ENCODE assay signal across 21 cellular contexts in genomic region chr7:22819476-22819875, GRCh38. TPM values are rescaled to one million over a fixed set of nuclear protein-coding genes. Genes with fewer than 3 reads are reported as not detected.
DNase-seq lines count a peak whose midpoint lies in the region; ATAC-seq and TF ChIP-seq lines count a peak whose summit lies in the region.
"Had no signal": no experiment of that assay in that cellular context is flagged by ENCODE, and none has a peak within 500 bp of the region (broad histone marks: within the 10 kb centered on the region; RNA-seq: fewer than 3 reads in every experiment).

No MANE protein-coding gene starts in this region.

- no peak for ATAC-seq in central memory CD8-positive, alpha-beta T cell (replicated peaks; ENCODE audit: extremely low read depth, poor library complexity, severe bottlenecking)
- ATAC-seq in GM19328 (IDR thresholded peaks at IDR 0.05; ENCODE audit: unreplicated experiment) (no peak), HG03460 (IDR thresholded peaks at IDR 0.05; ENCODE audit: unreplicated experiment) (no peak)

- TF ChIP-seq CTCF in osteocyte (IDR thresholded peaks at IDR 0.05): no peak
- TF ChIP-seq CTCF in A673 (conservative IDR thresholded peaks at IDR 0.05; ENCODE audit: low read depth, low read length): no peak

- no peaks in the 10 kb centered on the region for H3K9me3 ChIP-seq in HUES6 (ENCODE audit: control insufficient read depth, insufficient read depth, low read depth, low read length)
- no peaks in the 10 kb centered on the region for H3K9me3 ChIP-seq in A673 (ENCODE audit: low read depth, low read length, poor library complexity, severe bottlenecking)

- no TSS peak for BruUV-seq in A673 (replicated peaks; lab: Mats Ljungman, UMichigan)

- H3K4me1 ChIP-seq in HUES6 (ENCODE audit: control insufficient read depth, insufficient read depth, low read length) (peaks cover 19% of the 10 kb centered on the region), A673 (ENCODE audit: insufficient read depth, low read length, poor library complexity, severe bottlenecking) (peaks cover 9% of the 10 kb centered on the region)

- H3K36me3 ChIP-seq in HUES6 (ENCODE audit: control insufficient read depth, insufficient read depth, low read length) (peaks cover 43% of the 10 kb centered on the region), A673 (ENCODE audit: insufficient read depth, low read length, poor library complexity, severe bottlenecking) (peaks cover 24% of the 10 kb centered on the region)

- H3K27ac Mint-ChIP-seq in activated CD4-positive, alpha-beta memory T cell treated with anti-CD3 and anti-CD28 coated beads for 36 hours: peak overlapping the region; percentile 23
- H3K27ac Mint-ChIP-seq in activated CD4-positive, alpha-beta memory T cell treated with anti-CD3 and anti-CD28 coated beads, Interleukin-2, amount 10 ng/mL, durations not matched to agents 7 days and 5 days: no peak overlapping the region
- H3K27ac Mint-ChIP-seq in central memory CD8-positive, alpha-beta T cell (ENCODE audit: low read depth): no peak overlapping the region
- H3K27ac Mint-ChIP-seq in osteocyte (ENCODE audit: unreplicated experiment): peak overlapping the region; percentile 31

- peaks cover 12% of the 10 kb centered on the region for H3K36me3 Mint-ChIP-seq in activated CD4-positive, alpha-beta memory T cell treated with anti-CD3 and anti-CD28 coated beads for 36 hours
- peaks cover 34% of the 10 kb centered on the region for H3K36me3 Mint-ChIP-seq in activated CD4-positive, alpha-beta memory T cell treated with anti-CD3 and anti-CD28 coated beads, Interleukin-2, amount 10 ng/mL, durations not matched to agents 7 days and 5 days (ENCODE audit: low read depth)
- peaks cover 42% of the 10 kb centered on the region for H3K36me3 Mint-ChIP-seq in central memory CD8-positive, alpha-beta T cell (ENCODE audit: insufficient read depth)
- H3K36me3 Mint-ChIP-seq in osteocyte (ENCODE audit: unreplicated experiment): peaks cover 21% of the 10 kb centered on the region
- H3K36me3 Mint-ChIP-seq: naive B cell had no signal

- H3K4me3 ChIP-seq in HUES6 (ENCODE audit: low read depth, low read length): peak overlapping the region; percentile 91
- no peak overlapping the region for H3K4me3 ChIP-seq in A673 (ENCODE audit: low read depth, low read length, poor library complexity, severe bottlenecking)

- POLR2A ChIA-PET in activated CD4-positive, alpha-beta memory T cell treated with anti-CD3 and anti-CD28 coated beads for 36 hours (lab: Charles Lee): no interaction called here
- POLR2A ChIA-PET in activated CD4-positive, alpha-beta memory T cell treated with anti-CD3 and anti-CD28 coated beads, Interleukin-2, amount 10 ng/mL, durations not matched to agents 7 days and 5 days (lab: Charles Lee): no interaction called here
- POLR2A ChIA-PET in A673 (lab: Charles Lee; ENCODE audit: low non-redundant PET): no interaction called here

- H3K27me3 ChIP-seq in HUES6 (ENCODE audit: control insufficient read depth, insufficient read depth, low read length) (no peaks in the 10 kb centered on the region), A673 (replicated peaks; ENCODE audit: insufficient read depth, low read depth, low read length, poor library complexity) (no peaks in the 10 kb centered on the region)

- CTCF ChIA-PET in activated CD4-positive, alpha-beta memory T cell treated with anti-CD3 and anti-CD28 coated beads for 36 hours (lab: Charles Lee): no interaction called here
- CTCF ChIA-PET in activated CD4-positive, alpha-beta memory T cell treated with anti-CD3 and anti-CD28 coated beads, Interleukin-2, amount 10 ng/mL, durations not matched to agents 7 days and 5 days (lab: Charles Lee): no interaction called here
- CTCF ChIA-PET in A673 (lab: Charles Lee): no interaction called here

- intact Hi-C loops in activated CD4-positive, alpha-beta memory T cell treated with anti-CD3 and anti-CD28 coated beads for 36 hours (cut with micrococcal nuclease): no loop called here
- intact Hi-C loops in A673 (cut with micrococcal nuclease; ENCODE audit: unreplicated experiment): no loop called here

- H3K27ac ChIP-seq in HUES6 (ENCODE audit: low read depth, low read length): peak overlapping the region; percentile 87; the same call in 1 of the 2 replicates
- no peak overlapping the region for H3K27ac ChIP-seq in A673 (ENCODE audit: low read depth, low read length, poor library complexity, severe bottlenecking)
- H3K27ac ChIP-seq: KMS-11, RWPE1 had no signal

- DNase-seq in activated CD4-positive, alpha-beta memory T cell treated with anti-CD3 and anti-CD28 coated beads for 36 hours: no peak
- no peak for DNase-seq in activated CD4-positive, alpha-beta memory T cell treated with anti-CD3 and anti-CD28 coated beads, Interleukin-2, amount 10 ng/mL, durations not matched to agents 7 days and 5 days
- DNase-seq in central memory CD8-positive, alpha-beta T cell (ENCODE audit: low spot score in 2 of 2): no peak
- no peak for DNase-seq in osteocyte (ENCODE audit: extremely low spot score, unreplicated experiment)
- no peak for DNase-seq in A673 (ENCODE audit: low spot score)
- DNase-seq: activated CD4-positive, alpha-beta T cell treated with anti-CD3 and anti-CD28 coated beads, Interleukin-2, amount 10 ng/mL, durations not matched to agents 24 days and 14 days; C1 segment of cervical spinal cord; foreskin fibroblast; hippocampal formation; kidney; naive B cell; NCI-H1092 treated with DMSO at 0.1 percent for 48 hours; NCI-H2081 treated with DMSO at 0.1 percent for 48 hours; NCI-H510A; small intestine; stimulated activated CD4-positive, alpha-beta T cell treated with anti-CD3 and anti-CD28 coated beads, Interleukin-4, amount 100 ng/mL, for 1 hour had no signal

- H3K4me3 Mint-ChIP-seq in activated CD4-positive, alpha-beta memory T cell treated with anti-CD3 and anti-CD28 coated beads for 36 hours: no peak overlapping the region
- H3K4me3 Mint-ChIP-seq in activated CD4-positive, alpha-beta memory T cell treated with anti-CD3 and anti-CD28 coated beads, Interleukin-2, amount 10 ng/mL, durations not matched to agents 7 days and 5 days: no peak overlapping the region
- peak overlapping the region; percentile 99 for H3K4me3 Mint-ChIP-seq in central memory CD8-positive, alpha-beta T cell
- H3K4me3 Mint-ChIP-seq in osteocyte (ENCODE audit: unreplicated experiment): no peak overlapping the region

- H3K9ac ChIP-seq in HUES6 (ENCODE audit: low read length): peak overlapping the region; percentile 97
- H3K9ac ChIP-seq: KMS-11 had no signal

- H3K4me1 Mint-ChIP-seq in activated CD4-positive, alpha-beta memory T cell treated with anti-CD3 and anti-CD28 coated beads for 36 hours (ENCODE audit: low read depth): peaks cover 44% of the 10 kb centered on the region
- H3K4me1 Mint-ChIP-seq in activated CD4-positive, alpha-beta memory T cell treated with anti-CD3 and anti-CD28 coated beads, Interleukin-2, amount 10 ng/mL, durations not matched to agents 7 days and 5 days: peaks cover 52% of the 10 kb centered on the region
- peaks cover 45% of the 10 kb centered on the region for H3K4me1 Mint-ChIP-seq in central memory CD8-positive, alpha-beta T cell
- peaks cover 33% of the 10 kb centered on the region for H3K4me1 Mint-ChIP-seq in osteocyte (ENCODE audit: unreplicated experiment)

- H3K27me3 Mint-ChIP-seq in activated CD4-positive, alpha-beta memory T cell treated with anti-CD3 and anti-CD28 coated beads for 36 hours: peaks cover 6% of the 10 kb centered on the region
- peaks cover 9% of the 10 kb centered on the region for H3K27me3 Mint-ChIP-seq in activated CD4-positive, alpha-beta memory T cell treated with anti-CD3 and anti-CD28 coated beads, Interleukin-2, amount 10 ng/mL, durations not matched to agents 7 days and 5 days
- no peaks in the 10 kb centered on the region for H3K27me3 Mint-ChIP-seq in central memory CD8-positive, alpha-beta T cell
- H3K27me3 Mint-ChIP-seq in osteocyte (ENCODE audit: unreplicated experiment): no peaks in the 10 kb centered on the region

- no peaks in the 10 kb centered on the region for H3K9me3 Mint-ChIP-seq in activated CD4-positive, alpha-beta memory T cell treated with anti-CD3 and anti-CD28 coated beads for 36 hours
- no peaks in the 10 kb centered on the region for H3K9me3 Mint-ChIP-seq in activated CD4-positive, alpha-beta memory T cell treated with anti-CD3 and anti-CD28 coated beads, Interleukin-2, amount 10 ng/mL, durations not matched to agents 7 days and 5 days
- no peaks in the 10 kb centered on the region for H3K9me3 Mint-ChIP-seq in central memory CD8-positive, alpha-beta T cell
- no peaks in the 10 kb centered on the region for H3K9me3 Mint-ChIP-seq in osteocyte (ENCODE audit: unreplicated experiment)
- H3K9me3 Mint-ChIP-seq: naive B cell had no signal

RNA-seq across cellular contexts. Expression of gene TOMM7, which starts 3.2 kb away (rescaled TPM):
- total RNA-seq in activated CD4-positive, alpha-beta memory T cell treated with anti-CD3 and anti-CD28 coated beads for 36 hours: 100 to 1,000 TPM; 277 to 279 TPM
- total RNA-seq in activated CD4-positive, alpha-beta memory T cell treated with anti-CD3 and anti-CD28 coated beads, Interleukin-2, amount 10 ng/mL, durations not matched to agents 7 days and 5 days: 100 to 1,000 TPM; 279 to 280 TPM
- total RNA-seq in osteocyte (256 and 292 TPM in 2 replicates), A673 (2021) (149 and 175 TPM in 2 replicates)

Comparison
In these comparisons a context has a peak if more than half of its experiments do, and no peak if none do; other contexts are left out.
1. H3K27ac Mint-ChIP-seq: peak in activated CD4-positive, alpha-beta memory T cell treated with anti-CD3 and anti-CD28 coated beads for 36 hours (single experiment) and osteocyte (single experiment); none in activated CD4-positive, alpha-beta memory T cell treated with anti-CD3 and anti-CD28 coated beads, Interleukin-2, amount 10 ng/mL, durations not matched to agents 7 days and 5 days (single experiment) and central memory CD8-positive, alpha-beta T cell (single experiment).